19 cellular contexts compared by ENCODE assay signal in the genomic region with DNA sequence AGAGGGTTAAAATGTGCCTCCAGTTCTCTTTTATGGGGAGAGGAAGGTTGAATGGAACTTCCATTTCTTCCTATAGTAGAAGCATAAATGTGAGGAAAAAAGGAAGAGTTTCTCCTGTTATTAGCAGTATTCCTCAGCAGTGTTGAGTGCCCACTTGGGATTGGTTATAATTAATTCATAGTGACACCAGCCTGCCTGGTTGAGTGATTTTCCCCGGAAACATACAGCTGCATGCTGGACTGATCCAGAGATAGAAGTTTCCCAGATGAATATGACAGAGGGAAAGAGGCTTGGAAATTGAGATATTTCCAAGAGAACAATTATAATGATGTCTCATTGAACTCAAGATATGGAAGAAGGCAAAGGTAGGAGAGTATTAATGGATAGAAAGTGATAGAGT. TPM values are rescaled to one million over a fixed set of nuclear protein-coding genes. Genes with fewer than 3 reads are reported as not detected.
A peak's percentile ranks its signal among the peaks of the same experiment; 100 is the strongest.
DNase-seq lines count a peak whose midpoint lies in the region; ATAC-seq, FAIRE-seq and TF ChIP-seq lines count a peak whose summit lies in the region.
"Had no signal": no experiment of that assay in that cellular context is flagged by ENCODE, and none has a peak within 500 bp of the region (broad histone marks: within the 10 kb centered on the region; RNA-seq: fewer than 3 reads in every experiment).

No MANE protein-coding gene starts in this region.

- no peaks in the 10 kb centered on the region for H4K20me1 ChIP-seq in HepG2 (ENCODE audit: insufficient read depth, low read length)

- TF ChIP-seq EP300 in HepG2 (IDR thresholded peaks at IDR 0.05; ENCODE audit: low read depth in 2 of 2, low read length in 2 of 2) (no peak), HepG2 (CRISPR knock-in tag; IDR thresholded peaks at IDR 0.05; ENCODE audit: borderline replicate concordance) (no peak)

- peaks cover 16% of the 10 kb centered on the region for H3K4me1 Mint-ChIP-seq in mesothelial cell of epicardium

- no peaks in the 10 kb centered on the region for H3K9me3 Mint-ChIP-seq in mesothelial cell of epicardium
- H3K9me3 Mint-ChIP-seq: GM23338 had no signal

- TF ChIP-seq POLR2A in erythroblast (IDR thresholded peaks at IDR 0.05; ENCODE audit: low read length) (no peak), HepG2 (IDR thresholded peaks at IDR 0.05; ENCODE audit: insufficient read depth in 1 of 2, low read depth in 2 of 2, low read length in 2 of 2) (no peak)

- no peak overlapping the region for H3K4me3 Mint-ChIP-seq in mesothelial cell of epicardium
- H3K4me3 Mint-ChIP-seq: GM23338 had no signal

- peak overlapping the region; percentile 67 for H3K4me3 ChIP-seq in SK-N-MC
- no peak overlapping the region for H3K4me3 ChIP-seq in HepG2 (replicated peaks in 1 of 3; ENCODE audit: insufficient read depth in 1 of 3, low read depth in 2 of 3, low read length in 3 of 3)
- H3K4me3 ChIP-seq: GM23338, HAP-1, SJSA1 had no signal

- H3K79me2 ChIP-seq in HepG2 (ENCODE audit: insufficient read depth, low read length), result no peaks in the 10 kb centered on the region

- H3K9me3 ChIP-seq in SK-N-MC (ENCODE audit: low read depth, low read length) (no peaks in the 10 kb centered on the region), HepG2 (ENCODE audit: low read length) (no peaks in the 10 kb centered on the region)
- H3K9me3 ChIP-seq: HAP-1, SJSA1 had no signal

- H3K27ac Mint-ChIP-seq in mesothelial cell of epicardium, result peak overlapping the region; percentile 29
- H3K27ac Mint-ChIP-seq: GM23338 had no signal

- TF ChIP-seq RAD21 in HepG2 (CRISPR knock-in tag; IDR thresholded peaks at IDR 0.05), result no peak

- H3K4me1 ChIP-seq in HepG2 (ENCODE audit: insufficient read depth, low read length), result no peaks in the 10 kb centered on the region
- H3K4me1 ChIP-seq: HAP-1, SJSA1 had no signal

- H3K9ac ChIP-seq in SK-N-MC (ENCODE audit: insufficient read length), result peak overlapping the region; percentile 44
- H3K9ac ChIP-seq in HepG2 (ENCODE audit: insufficient read depth, low read depth, low read length), result no peak overlapping the region
- H3K9ac ChIP-seq: KMS-11 had no signal

- no peaks in the 10 kb centered on the region for H3K27me3 Mint-ChIP-seq in mesothelial cell of epicardium (ENCODE audit: low read depth)

- intact Hi-C loops in HepG2 (cut with micrococcal nuclease; ENCODE audit: unreplicated experiment), result no loop called here

- H3K4me2 ChIP-seq in HepG2 (ENCODE audit: low read depth, low read length), result no peak overlapping the region
- H3K4me2 ChIP-seq: GM23338, KMS-11 had no signal

- H2AFZ ChIP-seq in HepG2 (ENCODE audit: low read length), result no peak overlapping the region
- H2AFZ ChIP-seq: GM23338 had no signal

- H3K36me3 Mint-ChIP-seq in mesothelial cell of epicardium, result no peaks in the 10 kb centered on the region

- CTCF ChIA-PET in HepG2 (lab: Yijun Ruan, JAX; ENCODE audit: low intra/inter-chr PET ratio, low total read pairs), result no interaction called here

- no peak for FAIRE-seq in HepG2 (lab: Jason Lieb, UNC)

- no TSS peak for BruUV-seq in HepG2 (replicated peaks; lab: Mats Ljungman, UMichigan)

- POLR2A ChIA-PET in HepG2 (lab: Yijun Ruan, JAX), result no interaction called here

- peaks cover 0 to 17% of the 10 kb centered on the region in 2 experiments; a peak in 1 of 5 replicates for H3K27me3 ChIP-seq in HepG2 (ENCODE audit: control insufficient read depth in 1 of 2, insufficient read depth in 2 of 2, low read length in 2 of 2)
- H3K27me3 ChIP-seq: SJSA1 had no signal

- 0% methylated on average over 1 of the region's 1 CpG for WGBS in HepG2 (ENCODE audit: low lambda C conversion rate)

- peak; percentile 58 for DNase-seq in DMS 273 (lab: John Stamatoyannopoulos, UW; ENCODE audit: unreplicated experiment)
- DNase-seq in DMS 273 treated with DMSO at 0.1 percent for 48 hours (lab: John Stamatoyannopoulos, UW), result no peak
- DNase-seq in NCI-H446 treated with DMSO at 0.1 percent for 48 hours (lab: John Stamatoyannopoulos, UW), result peak; percentile 19
- DNase-seq in SK-N-MC (ENCODE audit: low read depth, low spot score), result no peak
- DNase-seq in mesothelial cell of epicardium (ENCODE audit: low spot score in 2 of 2, unreplicated experiment in 2 of 2), result no peak
- no peak for DNase-seq in erythroblast (lab: John Stamatoyannopoulos, UW)
- DNase-seq in HepG2 (ENCODE audit: low spot score), result no peak
- DNase-seq in amygdala (lab: John Stamatoyannopoulos, UW), result no peak
- DNase-seq: IMR-90, NCI-H1105, NCI-H2029 treated with DMSO at 0.1 percent for 48 hours, NCI-H510A, OCI-M1 had no signal

- no peaks in the 10 kb centered on the region for H3K36me3 ChIP-seq in SK-N-MC (ENCODE audit: insufficient read depth, low read length)
- no peaks in the 10 kb centered on the region for H3K36me3 ChIP-seq in HepG2 (replicated peaks in 1 of 2; ENCODE audit: control insufficient read depth in 1 of 2, insufficient read depth in 2 of 2, low read length in 2 of 2)
- H3K36me3 ChIP-seq: HAP-1, SJSA1 had no signal

- TF ChIP-seq CTCF in mesothelial cell of epicardium (IDR thresholded peaks at IDR 0.05; ENCODE audit: unreplicated experiment), result no peak
- no peak for TF ChIP-seq CTCF in HepG2 (CRISPR knock-in tag; IDR thresholded peaks at IDR 0.05)

- in situ Hi-C loops in HepG2 (cut with HindIII; ENCODE audit: extremely low pct_ligation_motif_present, low pct_unique_long_range_greater_than_20kb), result no loop called here

- ATAC-seq in HepG2, result no peak
- ATAC-seq: GM23338 had no signal

- H3K27ac ChIP-seq in SK-N-MC, result peak overlapping the region; percentile 94
- H3K27ac ChIP-seq in HepG2 (ENCODE audit: extremely low read length, insufficient read depth, low read length), result no peak overlapping the region
- H3K27ac ChIP-seq: 22Rv1, C4-2B, KMS-11, SJSA1 had no signal

TF ChIP-seq in HepG2, 621 proteins besides CTCF, POLR2A, EP300 and RAD21 (continues in another document):
- no peak for TF ChIP-seq ZNF589 (CRISPR knock-in tag; conservative IDR thresholded peaks at IDR 0.05)
- TF ChIP-seq ZNF230 (CRISPR knock-in tag; IDR thresholded peaks at IDR 0.05), result no peak

RNA-seq across cellular contexts. Expression of a gene that starts 28.3 kb away (rescaled TPM):
- 0.36 to 0.41 TPM in 2 of 3 replicates, not detected in the other for total RNA-seq in mesothelial cell of epicardium
- total RNA-seq in HepG2 (2016; rRNA removed; fragmentation: Illumina TruSeq; extraction: Trizol), result not detected in 2 replicates
- not detected in 2 replicates for total RNA-seq in HepG2 (2016; cell fraction: cytosol; rRNA removed; fragmentation: Illumina TruSeq; extraction: Trizol; ENCODE audit: low read depth)
- not detected in 2 replicates for total RNA-seq in HepG2 (2016; cell fraction: insoluble cytoplasmic fraction; rRNA removed; fragmentation: Illumina TruSeq; extraction: Trizol)
- not detected in 2 replicates for total RNA-seq in HepG2 (2016; cell fraction: membrane; rRNA removed; fragmentation: Illumina TruSeq; extraction: Trizol)
- not detected in 2 replicates for total RNA-seq in HepG2 (2016; cell fraction: nucleus; rRNA removed; fragmentation: Illumina TruSeq; extraction: Trizol)
- not detected in 2 replicates for polyA plus RNA-seq in HepG2 (2011; rRNA removed)
- not detected in 2 replicates for polyA plus RNA-seq in HepG2 (2011; cell fraction: cytosol; rRNA removed)
- not detected in 2 replicates for polyA plus RNA-seq in HepG2 (2011; cell fraction: nucleus; rRNA removed)
- not detected in 2 replicates for polyA plus RNA-seq in HepG2 (2012)
- polyA plus RNA-seq in HepG2 (2016; cell fraction: cytosol; fragmentation: Illumina TruSeq; extraction: Trizol; ENCODE audit: low read depth), result not detected in 2 replicates
- not detected in 2 replicates for polyA plus RNA-seq in HepG2 (2016; cell fraction: insoluble cytoplasmic fraction; fragmentation: Illumina TruSeq; extraction: Trizol; ENCODE audit: low read depth)
- polyA plus RNA-seq in HepG2 (2016; cell fraction: membrane; fragmentation: Illumina TruSeq; extraction: Trizol; ENCODE audit: low read depth), result not detected in 2 replicates
- not detected in 2 replicates for polyA plus RNA-seq in HepG2 (2016; cell fraction: nucleus; fragmentation: Illumina TruSeq; extraction: Trizol; ENCODE audit: insufficient read depth, low read depth)
- polyA minus RNA-seq in HepG2 (2011; rRNA and poly(A)+ RNA removed; ENCODE audit: low replicate concordance), result not detected in 2 replicates
- not detected in 2 replicates for polyA minus RNA-seq in HepG2 (2011; cell fraction: cytosol; rRNA and poly(A)+ RNA removed)
- polyA minus RNA-seq in HepG2 (2011; cell fraction: nucleus; rRNA and poly(A)+ RNA removed), result not detected in 2 replicates
- total RNA-seq: IMR-90, SJSA1 had no signal
- polyA plus RNA-seq: IMR-90 had no signal

RNA-seq across cellular contexts. Expression of a gene that starts 52.2 kb away (rescaled TPM):
- 51.7 to 52.6 TPM (median 51.8 TPM) in 3 replicates for total RNA-seq in mesothelial cell of epicardium
- 24.7 and 35.5 TPM in 2 replicates for total RNA-seq in HepG2 (2016; rRNA removed; fragmentation: Illumina TruSeq; extraction: Trizol)
- 14.2 and 15.4 TPM in 2 replicates for total RNA-seq in HepG2 (2016; cell fraction: cytosol; rRNA removed; fragmentation: Illumina TruSeq; extraction: Trizol; ENCODE audit: low read depth)
- total RNA-seq in HepG2 (2016; cell fraction: insoluble cytoplasmic fraction; rRNA removed; fragmentation: Illumina TruSeq; extraction: Trizol), result 23.6 and 36.0 TPM in 2 replicates
- 9.9 and 10.5 TPM in 2 replicates for total RNA-seq in HepG2 (2016; cell fraction: membrane; rRNA removed; fragmentation: Illumina TruSeq; extraction: Trizol)
- total RNA-seq in HepG2 (2016; cell fraction: nucleus; rRNA removed; fragmentation: Illumina TruSeq; extraction: Trizol), result 34.2 and 34.9 TPM in 2 replicates
- 6.0 and 7.0 TPM in 2 replicates for polyA plus RNA-seq in HepG2 (2011; rRNA removed)
- 4.1 and 4.7 TPM in 2 replicates for polyA plus RNA-seq in HepG2 (2011; cell fraction: cytosol; rRNA removed)
- 5.2 and 7.4 TPM in 2 replicates for polyA plus RNA-seq in HepG2 (2011; cell fraction: nucleus; rRNA removed)
- polyA plus RNA-seq in HepG2 (2012), result 8.8 and 9.8 TPM in 2 replicates
- polyA plus RNA-seq in HepG2 (2016; cell fraction: cytosol; fragmentation: Illumina TruSeq; extraction: Trizol; ENCODE audit: low read depth), result 0.53 and 0.96 TPM in 2 replicates
- polyA plus RNA-seq in HepG2 (2016; cell fraction: insoluble cytoplasmic fraction; fragmentation: Illumina TruSeq; extraction: Trizol; ENCODE audit: low read depth), result 19.1 and 22.7 TPM in 2 replicates
- 2.7 and 2.9 TPM in 2 replicates for polyA plus RNA-seq in HepG2 (2016; cell fraction: membrane; fragmentation: Illumina TruSeq; extraction: Trizol; ENCODE audit: low read depth)
- polyA plus RNA-seq in HepG2 (2016; cell fraction: nucleus; fragmentation: Illumina TruSeq; extraction: Trizol; ENCODE audit: insufficient read depth, low read depth), result 18.8 and 21.0 TPM in 2 replicates
- 28.9 and 47.5 TPM in 2 replicates for polyA minus RNA-seq in HepG2 (2011; rRNA and poly(A)+ RNA removed; ENCODE audit: low replicate concordance)
- 11.7 and 14.5 TPM in 2 replicates for polyA minus RNA-seq in HepG2 (2011; cell fraction: cytosol; rRNA and poly(A)+ RNA removed)
- polyA minus RNA-seq in HepG2 (2011; cell fraction: nucleus; rRNA and poly(A)+ RNA removed), result 53.3 and 53.9 TPM in 2 replicates

Comparison
In these comparisons a context has a peak if more than half of its experiments do, and no peak if none do; other contexts are left out.
1. DNase-seq: peak in DMS 273 (single experiment) and NCI-H446 treated with DMSO at 0.1 percent for 48 hours (single experiment); none in DMS 273 treated with DMSO at 0.1 percent for 48 hours (single experiment), SK-N-MC (single experiment), mesothelial cell of epicardium (0 of 2), erythroblast (0 of 2), HepG2 (single experiment) and amygdala (0 of 56).